In genomic region chr16:85821441-85821901, GRCh38 we compare ENCODE assay signal across 8 cellular contexts. TPM values are rescaled to one million over a fixed set of nuclear protein-coding genes. Genes with fewer than 3 reads are reported as not detected.
DNase-seq lines count a peak whose midpoint lies in the region; ATAC-seq and TF ChIP-seq lines count a peak whose summit lies in the region.

No MANE protein-coding gene starts in this region.

- H3K9me3 ChIP-seq in smooth muscle cell (replicated peaks; ENCODE audit: low read depth), result no peaks in the 10 kb centered on the region

- in situ Hi-C loops in astrocyte of the spinal cord (cut with HindIII; ENCODE audit: low sequenced_read_pairs), result no loop called here

- ATAC-seq in HG02870 (IDR thresholded peaks at IDR 0.05; ENCODE audit: unreplicated experiment), result peak; percentile 61
- no peak for ATAC-seq in GM18873 (IDR thresholded peaks at IDR 0.05; ENCODE audit: low FRiP score, unreplicated experiment)

- no peaks in the 10 kb centered on the region for H3K36me3 ChIP-seq in smooth muscle cell (ENCODE audit: low read depth)

- H3K4me2 ChIP-seq in smooth muscle cell, result no peak overlapping the region

- no peaks in the 10 kb centered on the region for H3K4me1 ChIP-seq in smooth muscle cell (ENCODE audit: low read depth)

- peaks cover 7% of the 10 kb centered on the region for H3K27me3 ChIP-seq in smooth muscle cell (ENCODE audit: low read depth)

- no peak overlapping the region for H3K27ac ChIP-seq in smooth muscle cell (ENCODE audit: low read depth)

- H2AFZ ChIP-seq in smooth muscle cell (ENCODE audit: low read depth), result no peak overlapping the region

- WGBS in smooth muscle cell (ENCODE audit: low lambda C conversion rate), result 5% methylated on average over 20 of the region's 20 CpGs

- no peaks in the 10 kb centered on the region for H3K79me2 ChIP-seq in smooth muscle cell (ENCODE audit: low read depth)

- no peaks in the 10 kb centered on the region for H4K20me1 ChIP-seq in smooth muscle cell (ENCODE audit: low read depth)

- H3K4me3 ChIP-seq in astrocyte of the spinal cord (ENCODE audit: low read depth, low read length), result no peak overlapping the region
- no peak overlapping the region for H3K4me3 ChIP-seq in smooth muscle cell

- peak; percentile 99 for TF ChIP-seq CTCF in GM10266 (IDR thresholded peaks at IDR 0.05; ENCODE audit: control insufficient read depth, insufficient read depth, low read depth, missing control alignments)
- TF ChIP-seq CTCF in astrocyte of the spinal cord (IDR thresholded peaks at IDR 0.05; ENCODE audit: low read depth, low read length), result peak; percentile 95
- peak; percentile 97 for TF ChIP-seq CTCF in smooth muscle cell (IDR thresholded peaks at IDR 0.05; ENCODE audit: borderline replicate concordance, insufficient read depth, poor library complexity, severe bottlenecking)

- no peaks in the 10 kb centered on the region for H3F3A ChIP-seq in smooth muscle cell (ENCODE audit: low read depth)

- no peak overlapping the region for H3K9ac ChIP-seq in smooth muscle cell (ENCODE audit: low read depth)

- peak; percentile 91 for DNase-seq in GM10266 (ENCODE audit: extremely low spot score)
- peak; percentile 57 for DNase-seq in NCI-H2107 (lab: John Stamatoyannopoulos, UW)
- DNase-seq in UCSD-AML1 (lab: John Stamatoyannopoulos, UW; ENCODE audit: unreplicated experiment), result peak; percentile 78
- DNase-seq in astrocyte of the spinal cord (ENCODE audit: low read depth, low spot score), result peak; percentile 65
- peak; percentile 47 for DNase-seq in iPS DF 19.7 (ENCODE audit: low read depth, low spot score)
- peak; percentile 60 for DNase-seq in smooth muscle cell (lab: John Stamatoyannopoulos, UW; ENCODE audit: unreplicated experiment)

RNA-seq across cellular contexts. Expression of gene COX4I1, which starts 22.0 kb away (rescaled TPM):
- 342 and 349 TPM in 2 replicates for total RNA-seq in smooth muscle cell
- 586 and 612 TPM in 2 replicates for polyA plus RNA-seq in smooth muscle cell

RNA-seq across cellular contexts. Expression of gene EMC8, which starts 22.1 kb away (rescaled TPM):
- total RNA-seq in smooth muscle cell, result 32.8 and 40.4 TPM in 2 replicates
- 40.9 and 49.2 TPM in 2 replicates for polyA plus RNA-seq in smooth muscle cell
